ENCODE assay signal across 8 cellular contexts in genomic region chr1:180631766-180632325, GRCh38. TPM values are rescaled to one million over a fixed set of nuclear protein-coding genes. Genes with fewer than 3 reads are reported as not detected.
DNase-seq lines count a peak whose midpoint lies in the region; ATAC-seq and TF ChIP-seq lines count a peak whose summit lies in the region.

XPR1 (plus strand) TSS chr1:180632022; CDS start chr1:180632202, 180 bp downstream.

- H3K27ac ChIP-seq in thymus (ENCODE audit: low read depth) = peak within 1 kb of the TSS; percentile 97

- H3K4me3 ChIP-seq in GM12864 (ENCODE audit: low read depth, low read length) (peak within 1 kb of the TSS; percentile 89), thymus (ENCODE audit: low read length) (peak within 1 kb of the TSS; percentile 95)

- DNase-seq in GM12864 (ENCODE audit: low read depth) (peak; percentile 97), NCI-H1105 (lab: John Stamatoyannopoulos, UW) (peak; percentile 99), SKM-1 treated with dmso at 0.1 percent for 144 hours (lab: John Stamatoyannopoulos, UW; ENCODE audit: unreplicated experiment) (peak; percentile 98), glutamatergic neuron (peak; percentile 97), osteocyte (ENCODE audit: extremely low spot score, unreplicated experiment) (peak; percentile 98)

- H3K9me3 Mint-ChIP-seq in activated naive CD8-positive, alpha-beta T cell (ENCODE audit: low read depth) = no peaks in the 10 kb centered on the region
- H3K9me3 Mint-ChIP-seq in glutamatergic neuron (ENCODE audit: unreplicated experiment) (peaks cover 5% of the 10 kb centered on the region), osteocyte (ENCODE audit: unreplicated experiment) (no peaks in the 10 kb centered on the region)

- H3K27ac Mint-ChIP-seq in activated naive CD8-positive, alpha-beta T cell = peak within 1 kb of the TSS; percentile 83
- H3K27ac Mint-ChIP-seq in glutamatergic neuron (ENCODE audit: unreplicated experiment) (peak within 1 kb of the TSS; percentile 89), osteocyte (ENCODE audit: unreplicated experiment) (peak within 1 kb of the TSS; percentile 90)

- peak; percentile 17 for TF ChIP-seq CTCF in GM12864 (IDR thresholded peaks at IDR 0.05; ENCODE audit: low read depth, low read length, missing control alignments)
- TF ChIP-seq CTCF in glutamatergic neuron (IDR thresholded peaks at IDR 0.05; ENCODE audit: partially characterized antibody, unreplicated experiment) = no peak
- TF ChIP-seq CTCF in osteocyte (IDR thresholded peaks at IDR 0.05) = peak; percentile 34

- no peaks in the 10 kb centered on the region for H3K9me3 ChIP-seq in thymus (ENCODE audit: control insufficient read depth)

- ATAC-seq in HG02623 (IDR thresholded peaks at IDR 0.05; ENCODE audit: unreplicated experiment) = peak; percentile 97

- peaks cover 3% of the 10 kb centered on the region for H3K36me3 Mint-ChIP-seq in activated naive CD8-positive, alpha-beta T cell
- H3K36me3 Mint-ChIP-seq in glutamatergic neuron (ENCODE audit: unreplicated experiment) = no peaks in the 10 kb centered on the region
- no peaks in the 10 kb centered on the region for H3K36me3 Mint-ChIP-seq in osteocyte (ENCODE audit: unreplicated experiment)

- under 1% methylated on average over 41 of the region's 41 CpGs for WGBS in thymus

- peaks cover 12% of the 10 kb centered on the region for H3K4me1 Mint-ChIP-seq in activated naive CD8-positive, alpha-beta T cell (ENCODE audit: low read depth)
- H3K4me1 Mint-ChIP-seq in glutamatergic neuron (ENCODE audit: low read depth, unreplicated experiment) (peaks cover 11% of the 10 kb centered on the region), osteocyte (ENCODE audit: unreplicated experiment) (peaks cover 3% of the 10 kb centered on the region)

- no peaks in the 10 kb centered on the region for H3K27me3 Mint-ChIP-seq in activated naive CD8-positive, alpha-beta T cell
- peaks cover 5% of the 10 kb centered on the region for H3K27me3 Mint-ChIP-seq in glutamatergic neuron (ENCODE audit: unreplicated experiment)
- H3K27me3 Mint-ChIP-seq in osteocyte (ENCODE audit: unreplicated experiment) = no peaks in the 10 kb centered on the region

- peak within 1 kb of the TSS; percentile 12 for H3K4me3 Mint-ChIP-seq in activated naive CD8-positive, alpha-beta T cell
- H3K4me3 Mint-ChIP-seq in glutamatergic neuron (ENCODE audit: unreplicated experiment) (peak within 1 kb of the TSS; percentile 81), osteocyte (ENCODE audit: unreplicated experiment) (no peak within 1 kb of the TSS)

- H3K27me3 ChIP-seq in thymus (ENCODE audit: control insufficient read depth, insufficient read depth) = no peaks in the 10 kb centered on the region

- H3K36me3 ChIP-seq in thymus (ENCODE audit: control insufficient read depth, insufficient read depth) = no peaks in the 10 kb centered on the region

- peaks cover 4% of the 10 kb centered on the region for H3K4me1 ChIP-seq in thymus (ENCODE audit: control insufficient read depth, insufficient read depth, low read length)

RNA-seq across cellular contexts. Expression of gene XPR1, which starts in this region (rescaled TPM):
- total RNA-seq in glutamatergic neuron (ENCODE audit: unreplicated experiment) (62.1 TPM), osteocyte (21.4 and 24.8 TPM in 2 replicates)
- polyA plus RNA-seq in thymus = 10.3 TPM

Comparison
In these comparisons a context has a peak if more than half of its experiments do, and no peak if none do; other contexts are left out.
1. Peak in every context shown above with its lines: DNase-seq, ATAC-seq, H3K4me3 ChIP-seq and H3K27ac ChIP-seq.